19 cellular contexts compared by ENCODE assay signal in the genomic region with DNA sequence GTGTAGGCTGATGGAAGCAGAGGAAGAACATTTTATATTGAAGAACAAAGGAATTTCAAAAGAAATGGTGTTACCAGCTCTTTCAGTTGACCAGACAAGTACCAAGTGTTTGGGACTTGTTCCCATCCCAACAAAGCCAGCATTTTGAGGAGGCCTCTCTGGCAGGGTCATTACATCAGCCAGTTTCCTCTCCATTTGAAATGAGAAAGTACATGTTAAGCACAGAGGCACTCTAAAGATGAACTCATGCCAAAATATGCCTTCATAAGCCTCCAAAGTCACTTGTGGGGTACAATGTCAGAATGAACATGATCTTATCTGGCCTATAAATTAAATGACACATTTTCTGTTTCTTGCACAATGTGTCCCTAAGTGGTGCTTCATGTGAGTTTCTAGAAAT.
A peak's percentile ranks its signal among the peaks of the same experiment; 100 is the strongest.
DNase-seq lines count a peak whose midpoint lies in the region; TF ChIP-seq lines count a peak whose summit lies in the region.
"Had no signal": no experiment of that assay in that cellular context is flagged by ENCODE, and none has a peak within 500 bp of the region (broad histone marks: within the 10 kb centered on the region; RNA-seq: fewer than 3 reads in every experiment).

No MANE protein-coding gene starts in this region.

- peaks cover 3% of the 10 kb centered on the region for H3K9me3 Mint-ChIP-seq in endodermal cell

- DNase-seq in SIG-M5 treated with dmso at 0.1 percent for 504 hours (lab: John Stamatoyannopoulos, UW; ENCODE audit: unreplicated experiment) (peak; percentile 6), SIG-M5 (lab: John Stamatoyannopoulos, UW) (no peak), NCI-H2029 treated with DMSO at 0.1 percent for 48 hours (lab: John Stamatoyannopoulos, UW) (peak; percentile 55), cardiac fibroblast (ENCODE audit: low read depth in 2 of 2) (peak; percentile 17 to 21), spleen (no peak), endodermal cell (no peak), lower leg skin (ENCODE audit: low spot score in 2 of 2) (no peak)
- no peak for DNase-seq in activated CD8-positive, alpha-beta memory T cell treated with anti-CD3 and anti-CD28 coated beads, Interleukin-2, amount 50 U/mL, for 4 hours
- DNase-seq: activated CD4-positive, alpha-beta T cell treated with anti-CD3 and anti-CD28 coated beads for 36 hours; activated naive CD4-positive, alpha-beta T cell treated with anti-CD3 and anti-CD28 coated beads, Interleukin-2, amount 50 U/mL, for 16 hours; brain microvascular endothelial cell; dorsolateral prefrontal cortex; NCI-H1436 treated with DMSO at 0.1 percent for 48 hours; NCI-H526; stimulated activated naive CD4-positive, alpha-beta T cell treated with Interleukin-2 at 50 U/mL for 16 hours; upper lobe of left lung had no signal

- H3K9me3 ChIP-seq in spleen (no peaks in the 10 kb centered on the region), endodermal cell (ENCODE audit: control insufficient read depth, low read length) (peaks cover 16% of the 10 kb centered on the region)
- H3K9me3 ChIP-seq: A549, upper lobe of left lung had no signal

- TF ChIP-seq POLR2A in spleen (IDR thresholded peaks at IDR 0.05) = no peak
- no peak for TF ChIP-seq POLR2A in lower leg skin (IDR thresholded peaks at IDR 0.05)

- intact Hi-C loops in spleen (cut with DNase I; ENCODE audit: low total_unique reads) = no loop called here
- intact Hi-C loops in lower leg skin (cut with DNase I; ENCODE audit: low total_unique reads) = no loop called here

- peak overlapping the region in 5 of 8 donors; percentile 0 to 53 (median 41) for H3K27ac ChIP-seq in spleen
- H3K27ac ChIP-seq in endodermal cell (ENCODE audit: low read depth, low read length) = no peak overlapping the region
- H3K27ac ChIP-seq: A549, brain microvascular endothelial cell, dorsolateral prefrontal cortex had no signal

- TF ChIP-seq CTCF in cardiac fibroblast (IDR thresholded peaks at IDR 0.05; ENCODE audit: low read depth, low read length) (no peak), spleen (IDR thresholded peaks at IDR 0.05 in 8 of 11, conservative IDR thresholded peaks at IDR 0.05 in 3 of 11) (no peak), endodermal cell (conservative IDR thresholded peaks at IDR 0.05) (no peak), lower leg skin (IDR thresholded peaks at IDR 0.05) (no peak)

- H3K9ac ChIP-seq in endodermal cell (ENCODE audit: extremely low read depth, low read length, poor library complexity, severe bottlenecking) = no peak overlapping the region

- H3K27ac Mint-ChIP-seq in endodermal cell = no peak overlapping the region
- H3K27ac Mint-ChIP-seq: activated CD4-positive, alpha-beta T cell treated with anti-CD3 and anti-CD28 coated beads for 36 hours; IgD-negative memory B cell had no signal

- H3K4me1 ChIP-seq in spleen = peaks cover 0 to 24% (median 6%) of the 10 kb centered on the region in 6 donors
- no peaks in the 10 kb centered on the region for H3K4me1 ChIP-seq in endodermal cell (ENCODE audit: control insufficient read depth, insufficient read depth, low read length)

- H3K27me3 ChIP-seq in spleen (replicated peaks in 1 of 7) = no peaks in the 10 kb centered on the region
- H3K27me3 ChIP-seq in endodermal cell (ENCODE audit: control insufficient read depth, insufficient read depth, low read length, poor library complexity, severe bottlenecking) = no peaks in the 10 kb centered on the region
- H3K27me3 ChIP-seq: brain microvascular endothelial cell, dorsolateral prefrontal cortex, upper lobe of left lung had no signal

- no peaks in the 10 kb centered on the region for H3K27me3 Mint-ChIP-seq in endodermal cell (ENCODE audit: insufficient read depth)
- H3K27me3 Mint-ChIP-seq: activated CD4-positive, alpha-beta T cell treated with anti-CD3 and anti-CD28 coated beads for 36 hours; IgD-negative memory B cell had no signal

- H3K4me3 ChIP-seq in cardiac fibroblast (replicated peaks in 1 of 2; ENCODE audit: low read depth in 2 of 2, low read length in 2 of 2) (no peak overlapping the region), spleen (no peak overlapping the region), endodermal cell (ENCODE audit: low read length) (no peak overlapping the region), lower leg skin (ENCODE audit: low read depth, poor library complexity, severe bottlenecking) (no peak overlapping the region)
- H3K4me3 ChIP-seq: A549, dorsolateral prefrontal cortex, skin epidermis, upper lobe of left lung had no signal

- H3K4me3 Mint-ChIP-seq in endodermal cell = no peak overlapping the region
- H3K4me3 Mint-ChIP-seq: activated CD4-positive, alpha-beta T cell treated with anti-CD3 and anti-CD28 coated beads for 36 hours; IgD-negative memory B cell had no signal

- peaks cover 7% of the 10 kb centered on the region for H3K4me1 Mint-ChIP-seq in endodermal cell
- H3K4me1 Mint-ChIP-seq: IgD-negative memory B cell had no signal

- H3K36me3 ChIP-seq in spleen = no peaks in the 10 kb centered on the region
- H3K36me3 ChIP-seq in endodermal cell (ENCODE audit: control insufficient read depth, insufficient read depth, low read length) = peaks cover 57% of the 10 kb centered on the region
- H3K36me3 ChIP-seq: brain microvascular endothelial cell, upper lobe of left lung had no signal

- H3K36me3 Mint-ChIP-seq in endodermal cell (ENCODE audit: low read depth) = peaks cover 35% of the 10 kb centered on the region

Comparison
In these comparisons a context has a peak if more than half of its experiments do, and no peak if none do; other contexts are left out.
1. DNase-seq: peak in SIG-M5 treated with dmso at 0.1 percent for 504 hours (single experiment), NCI-H2029 treated with DMSO at 0.1 percent for 48 hours (single experiment) and cardiac fibroblast (2 of 2); none in SIG-M5 (single experiment), spleen (single experiment), endodermal cell (single experiment), lower leg skin (0 of 2) and activated CD8-positive, alpha-beta memory T cell treated with anti-CD3 and anti-CD28 coated beads, Interleukin-2, amount 50 U/mL, for 4 hours (single experiment).